1 cellular context compared by ENCODE assay signal in genomic region chr11:2567026-2567671, GRCh38.
TF ChIP-seq lines count a peak whose summit lies in the region.

No MANE protein-coding gene starts in this region.

TF ChIP-seq in HepG2, 621 proteins besides CTCF, POLR2A, EP300 and RAD21 (continued from another document and continues in another):
- TF ChIP-seq HINFP (CRISPR knock-in tag; IDR thresholded peaks at IDR 0.05; ENCODE audit: low read depth) (no peak), ZBTB2 (CRISPR knock-in tag; IDR thresholded peaks at IDR 0.05; ENCODE audit: low read depth) (no peak), ZNF646 (CRISPR knock-in tag; IDR thresholded peaks at IDR 0.05) (no peak), SPEN (CRISPR knock-in tag; IDR thresholded peaks at IDR 0.05; ENCODE audit: low read depth) (no peak), ZNF781 (CRISPR knock-in tag; IDR thresholded peaks at IDR 0.05; ENCODE audit: borderline replicate concordance, not compliant biosample characterization) (no peak), ZNF18 (CRISPR knock-in tag; IDR thresholded peaks at IDR 0.05; ENCODE audit: insufficient replicate concordance) (peak; percentile 75), ZFP62 (CRISPR knock-in tag; IDR thresholded peaks at IDR 0.05) (no peak), BORCS8-MEF2B (CRISPR knock-in tag; IDR thresholded peaks at IDR 0.05) (no peak), ZNF160 (CRISPR knock-in tag; IDR thresholded peaks at IDR 0.05) (no peak), ZNF607 (CRISPR knock-in tag; IDR thresholded peaks at IDR 0.05; ENCODE audit: borderline replicate concordance) (no peak), KLF15 (CRISPR knock-in tag; IDR thresholded peaks at IDR 0.05; ENCODE audit: borderline replicate concordance) (no peak), ZNF616 (CRISPR knock-in tag; IDR thresholded peaks at IDR 0.05; ENCODE audit: low read depth) (no peak), ZNF136 (CRISPR knock-in tag; IDR thresholded peaks at IDR 0.05; ENCODE audit: low read depth) (no peak), ZNF652 (CRISPR knock-in tag; IDR thresholded peaks at IDR 0.05; ENCODE audit: borderline replicate concordance, low read depth) (no peak), ZNF737 (CRISPR knock-in tag; IDR thresholded peaks at IDR 0.05; ENCODE audit: borderline replicate concordance) (no peak), ZNF430 (CRISPR knock-in tag; IDR thresholded peaks at IDR 0.05) (no peak), BRD4 (CRISPR knock-in tag; IDR thresholded peaks at IDR 0.05) (peak; percentile 71; the same call in 1 of the 2 replicates), ZNF143 (CRISPR knock-in tag; IDR thresholded peaks at IDR 0.05) (no peak), TAF1 (CRISPR knock-in tag; IDR thresholded peaks at IDR 0.05) (no peak), GABPA (IDR thresholded peaks at IDR 0.05; ENCODE audit: low read depth, low read length) (no peak), GABPA (CRISPR knock-in tag; IDR thresholded peaks at IDR 0.05; ENCODE audit: low read depth) (no peak), DPF2 (CRISPR knock-in tag; IDR thresholded peaks at IDR 0.05; ENCODE audit: borderline replicate concordance, low read depth) (0 out of 2 replicates have a peak, but pooled peaks have one; percentile 35), ZNF549 (CRISPR knock-in tag; IDR thresholded peaks at IDR 0.05) (no peak), FOXK2 (IDR thresholded peaks at IDR 0.05) (no peak), HNRNPUL1 (IDR thresholded peaks at IDR 0.05; ENCODE audit: low read depth, low read length) (no peak), ZNF512 (CRISPR knock-in tag; IDR thresholded peaks at IDR 0.05) (no peak), PHF21A (CRISPR knock-in tag; IDR thresholded peaks at IDR 0.05) (peak; percentile 26; the same call in 1 of the 2 replicates)
- TF ChIP-seq, protein P1, sequence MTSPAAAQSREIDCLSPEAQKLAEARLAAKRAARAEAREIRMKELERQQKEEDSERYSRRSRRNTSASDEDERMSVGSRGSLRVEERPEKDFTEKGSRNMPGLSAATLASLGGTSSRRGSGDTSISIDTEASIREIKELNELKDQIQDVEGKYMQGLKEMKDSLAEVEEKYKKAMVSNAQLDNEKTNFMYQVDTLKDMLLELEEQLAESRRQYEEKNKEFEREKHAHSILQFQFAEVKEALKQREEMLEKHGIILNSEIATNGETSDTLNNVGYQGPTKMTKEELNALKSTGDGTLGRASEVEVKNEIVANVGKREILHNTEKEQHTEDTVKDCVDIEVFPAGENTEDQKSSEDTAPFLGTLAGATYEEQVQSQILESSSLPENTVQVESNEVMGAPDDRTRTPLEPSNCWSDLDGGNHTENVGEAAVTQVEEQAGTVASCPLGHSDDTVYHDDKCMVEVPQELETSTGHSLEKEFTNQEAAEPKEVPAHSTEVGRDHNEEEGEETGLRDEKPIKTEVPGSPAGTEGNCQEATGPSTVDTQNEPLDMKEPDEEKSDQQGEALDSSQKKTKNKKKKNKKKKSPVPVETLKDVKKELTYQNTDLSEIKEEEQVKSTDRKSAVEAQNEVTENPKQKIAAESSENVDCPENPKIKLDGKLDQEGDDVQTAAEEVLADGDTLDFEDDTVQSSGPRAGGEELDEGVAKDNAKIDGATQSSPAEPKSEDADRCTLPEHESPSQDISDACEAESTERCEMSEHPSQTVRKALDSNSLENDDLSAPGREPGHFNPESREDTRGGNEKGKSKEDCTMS (CRISPR knock-in tag; conservative IDR thresholded peaks at IDR 0.05): no peak
- TF ChIP-seq, protein P2, sequence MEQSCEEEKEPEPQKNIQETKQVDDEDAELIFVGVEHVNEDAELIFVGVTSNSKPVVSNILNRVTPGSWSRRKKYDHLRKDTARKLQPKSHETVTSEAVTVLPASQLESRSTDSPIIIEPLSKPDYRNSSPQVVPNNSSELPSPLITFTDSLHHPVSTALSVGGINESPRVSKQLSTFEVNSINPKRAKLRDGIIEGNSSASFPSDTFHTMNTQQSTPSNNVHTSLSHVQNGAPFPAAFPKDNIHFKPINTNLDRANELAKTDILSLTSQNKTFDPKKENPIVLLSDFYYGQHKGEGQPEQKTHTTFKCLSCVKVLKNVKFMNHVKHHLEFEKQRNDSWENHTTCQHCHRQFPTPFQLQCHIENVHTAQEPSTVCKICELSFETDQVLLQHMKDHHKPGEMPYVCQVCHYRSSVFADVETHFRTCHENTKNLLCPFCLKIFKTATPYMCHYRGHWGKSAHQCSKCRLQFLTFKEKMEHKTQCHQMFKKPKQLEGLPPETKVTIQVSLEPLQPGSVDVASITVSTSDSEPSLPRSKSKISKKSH (CRISPR knock-in tag; IDR thresholded peaks at IDR 0.05; ENCODE audit: borderline replicate concordance): no peak; the same call in 1 of the 2 replicates
- TF ChIP-seq, protein P3, sequence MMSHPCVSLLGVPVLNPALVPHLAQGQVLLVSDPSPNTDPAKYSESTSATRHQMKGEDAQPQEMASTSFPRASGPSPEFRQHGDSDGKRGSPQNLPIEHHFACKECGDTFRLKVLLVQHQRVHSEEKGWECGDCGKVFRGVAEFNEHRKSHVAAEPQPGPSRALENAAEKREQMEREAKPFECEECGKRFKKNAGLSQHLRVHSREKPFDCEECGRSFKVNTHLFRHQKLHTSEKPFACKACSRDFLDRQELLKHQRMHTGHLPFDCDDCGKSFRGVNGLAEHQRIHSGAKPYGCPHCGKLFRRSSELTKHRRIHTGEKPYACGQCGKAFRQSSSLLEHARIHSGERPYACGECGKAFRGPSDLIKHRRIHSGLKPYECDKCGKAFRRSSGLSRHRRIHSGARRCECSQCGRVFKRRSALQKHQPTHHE (CRISPR knock-in tag; IDR thresholded peaks at IDR 0.05; ENCODE audit: borderline replicate concordance): no peak
- TF ChIP-seq, protein P4, sequence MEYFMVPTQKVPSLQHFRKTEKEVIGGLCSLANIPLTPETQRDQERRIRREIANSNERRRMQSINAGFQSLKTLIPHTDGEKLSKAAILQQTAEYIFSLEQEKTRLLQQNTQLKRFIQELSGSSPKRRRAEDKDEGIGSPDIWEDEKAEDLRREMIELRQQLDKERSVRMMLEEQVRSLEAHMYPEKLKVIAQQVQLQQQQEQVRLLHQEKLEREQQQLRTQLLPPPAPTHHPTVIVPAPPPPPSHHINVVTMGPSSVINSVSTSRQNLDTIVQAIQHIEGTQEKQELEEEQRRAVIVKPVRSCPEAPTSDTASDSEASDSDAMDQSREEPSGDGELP (IDR thresholded peaks at IDR 0.05; ENCODE audit: borderline replicate concordance, low read depth): peak; percentile 38; the same call in 1 of the 2 replicates
- TF ChIP-seq, protein P5, sequence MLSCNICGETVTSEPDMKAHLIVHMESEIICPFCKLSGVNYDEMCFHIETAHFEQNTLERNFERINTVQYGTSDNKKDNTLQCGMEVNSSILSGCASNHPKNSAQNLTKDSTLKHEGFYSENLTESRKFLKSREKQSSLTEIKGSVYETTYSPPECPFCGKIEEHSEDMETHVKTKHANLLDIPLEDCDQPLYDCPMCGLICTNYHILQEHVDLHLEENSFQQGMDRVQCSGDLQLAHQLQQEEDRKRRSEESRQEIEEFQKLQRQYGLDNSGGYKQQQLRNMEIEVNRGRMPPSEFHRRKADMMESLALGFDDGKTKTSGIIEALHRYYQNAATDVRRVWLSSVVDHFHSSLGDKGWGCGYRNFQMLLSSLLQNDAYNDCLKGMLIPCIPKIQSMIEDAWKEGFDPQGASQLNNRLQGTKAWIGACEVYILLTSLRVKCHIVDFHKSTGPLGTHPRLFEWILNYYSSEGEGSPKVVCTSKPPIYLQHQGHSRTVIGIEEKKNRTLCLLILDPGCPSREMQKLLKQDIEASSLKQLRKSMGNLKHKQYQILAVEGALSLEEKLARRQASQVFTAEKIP (CRISPR knock-in tag; IDR thresholded peaks at IDR 0.05; ENCODE audit: borderline replicate concordance): no peak
- TF ChIP-seq, protein P6, sequence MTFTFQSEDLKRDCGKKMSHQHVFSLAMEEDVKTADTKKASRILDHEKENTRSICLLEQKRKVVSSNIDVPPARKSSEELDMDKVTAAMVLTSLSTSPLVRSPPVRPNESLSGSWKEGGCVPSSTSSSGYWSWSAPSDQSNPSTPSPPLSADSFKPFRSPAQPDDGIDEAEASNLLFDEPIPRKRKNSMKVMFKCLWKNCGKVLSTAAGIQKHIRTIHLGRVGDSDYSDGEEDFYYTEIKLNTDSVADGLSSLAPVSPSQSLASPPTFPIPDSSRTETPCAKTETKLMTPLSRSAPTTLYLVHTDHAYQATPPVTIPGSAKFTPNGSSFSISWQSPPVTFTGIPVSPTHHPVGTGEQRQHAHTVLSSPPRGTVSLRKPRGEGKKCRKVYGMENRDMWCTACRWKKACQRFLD (CRISPR knock-in tag; IDR thresholded peaks at IDR 0.05; ENCODE audit: borderline replicate concordance): no peak
